Comparison of ENCODE assay signal across 8 cellular contexts in genomic region chr4:602559-602942, GRCh38. TPM values are rescaled to one million over a fixed set of nuclear protein-coding genes. Genes with fewer than 3 reads are reported as not detected.
DNase-seq lines count a peak whose midpoint lies in the region; ATAC-seq, FAIRE-seq and TF ChIP-seq lines count a peak whose summit lies in the region.

No MANE protein-coding gene starts in this region.

- no peak overlapping the region for H2BK15ac ChIP-seq in H1 (ENCODE audit: low read length)

- no peak overlapping the region for H3K18ac ChIP-seq in H1 (ENCODE audit: extremely low read depth, low read length)

- no peak overlapping the region for H2BK120ac ChIP-seq in H1 (replicated peaks; ENCODE audit: low read depth, low read length)

- H2BK12ac ChIP-seq in H1 (ENCODE audit: low read depth, low read length): no peak overlapping the region

- TF ChIP-seq RAD21 in H1 (IDR thresholded peaks at IDR 0.05 in 1 of 2, conservative IDR thresholded peaks at IDR 0.05 in 1 of 2; ENCODE audit: low read depth in 2 of 2, low read length in 2 of 2): peak; percentile 99

- in situ Hi-C loops in KBM-7 (cut with MboI; ENCODE audit: low pct_unique_long_range_greater_than_20kb, low sequenced_read_pairs): no loop called here

- H4K8ac ChIP-seq in H1 (ENCODE audit: extremely low read depth, insufficient read depth, low read length): no peak overlapping the region

- H4K91ac ChIP-seq in H1 (replicated peaks; ENCODE audit: insufficient read length, low read length): no peak overlapping the region

- H2AFZ ChIP-seq in H1 (ENCODE audit: low read length): peak overlapping the region; percentile 92; the same call in 1 of the 2 replicates

- no peaks in the 10 kb centered on the region for H3K79me2 ChIP-seq in H1 (ENCODE audit: control insufficient read depth in 1 of 2, insufficient read depth in 2 of 2, low read length in 2 of 2)

- H3K36me3 ChIP-seq in H1 (ENCODE audit: control insufficient read depth in 2 of 4, insufficient read depth in 4 of 4, low read length in 3 of 4): no peaks in the 10 kb centered on the region

- no peak overlapping the region for H3K4me3 Mint-ChIP-seq in activated B cell treated with CpG ODN at 0.5 μM for 24 hours
- no peak overlapping the region for H3K4me3 Mint-ChIP-seq in osteocyte (ENCODE audit: unreplicated experiment)

- H2BK20ac ChIP-seq in H1 (ENCODE audit: low read length): no peak overlapping the region

- no peak for TF ChIP-seq POLR2A in H1 (IDR thresholded peaks at IDR 0.05; ENCODE audit: control extremely low read depth in 1 of 2, low read depth in 2 of 2, low read length in 2 of 2)

- H2AK5ac ChIP-seq in H1 (ENCODE audit: low read depth, low read length): no peak overlapping the region

- H3K36me3 Mint-ChIP-seq in activated B cell treated with CpG ODN at 0.5 μM for 24 hours (ENCODE audit: low read depth): no peaks in the 10 kb centered on the region
- H3K36me3 Mint-ChIP-seq in osteocyte (ENCODE audit: unreplicated experiment): no peaks in the 10 kb centered on the region

- H3K4ac ChIP-seq in H1 (replicated peaks; ENCODE audit: insufficient read length, low read depth, low read length): no peak overlapping the region

- no peak for TF ChIP-seq CTCF in activated B cell treated with CpG ODN at 0.5 μM for 24 hours (IDR thresholded peaks at IDR 0.05)
- TF ChIP-seq CTCF in H1 (IDR thresholded peaks at IDR 0.05; ENCODE audit: control extremely low read depth in 1 of 3, insufficient read depth in 1 of 3, low read depth in 1 of 3, low read length in 3 of 3): peak; percentile 93 to 100 (median 100)
- no peak for TF ChIP-seq CTCF in osteocyte (IDR thresholded peaks at IDR 0.05)
- no peak for TF ChIP-seq CTCF in coronary artery (IDR thresholded peaks at IDR 0.05)

- H3K27ac ChIP-seq in H1 (ENCODE audit: low read depth, low read length): no peak overlapping the region
- H3K27ac ChIP-seq in coronary artery: no peak overlapping the region

- no peak for TF ChIP-seq EP300 in H1 (IDR thresholded peaks at IDR 0.05; ENCODE audit: borderline replicate concordance in 1 of 2, low read depth in 2 of 2, low read length in 2 of 2)

- no peaks in the 10 kb centered on the region for H3K27me3 ChIP-seq in H1 (replicated peaks in 1 of 4; ENCODE audit: control insufficient read depth in 3 of 4, extremely low read depth in 1 of 4, insufficient read depth in 3 of 4, low read length in 3 of 4)

- H3K9ac ChIP-seq in H1 (replicated peaks in 1 of 4; ENCODE audit: extremely low read depth in 1 of 4, low read depth in 3 of 4, low read length in 3 of 4): no peak overlapping the region

- H3K9me3 Mint-ChIP-seq in activated B cell treated with CpG ODN at 0.5 μM for 24 hours: no peaks in the 10 kb centered on the region
- peaks cover 11% of the 10 kb centered on the region for H3K9me3 Mint-ChIP-seq in osteocyte (ENCODE audit: unreplicated experiment)

- H3K4me3 ChIP-seq in H1 (ENCODE audit: extremely low read depth in 1 of 4, insufficient read depth in 2 of 4, low read depth in 3 of 4, low read length in 4 of 4) (no peak overlapping the region), coronary artery (no peak overlapping the region)

- no peaks in the 10 kb centered on the region for H3K79me1 ChIP-seq in H1 (ENCODE audit: low read depth, low read length)

- no peak overlapping the region for H2BK5ac ChIP-seq in H1 (ENCODE audit: low read depth, low read length)

- ATAC-seq in activated B cell treated with CpG ODN at 0.5 μM for 24 hours (ENCODE audit: low read depth): peak; percentile 40

- H3K4me1 ChIP-seq in H1 (replicated peaks in 1 of 4; ENCODE audit: control insufficient read depth in 3 of 4, insufficient read depth in 4 of 4, low read length in 3 of 4): no peaks in the 10 kb centered on the region; a peak in 1 of 7 replicates

- peak; percentile 75 for FAIRE-seq in H1 (lab: Jason Lieb, UNC)

- intact Hi-C loops in activated B cell treated with CpG ODN at 0.5 μM for 24 hours (cut with micrococcal nuclease): no loop called here

- DNase-seq in CD1c-positive myeloid dendritic cell (ENCODE audit: extremely low spot score): peak; percentile 29
- peak; percentile 25 for DNase-seq in KBM-7
- no peak for DNase-seq in activated B cell treated with CpG ODN at 0.5 μM for 24 hours
- peak; percentile 76 to 99 for DNase-seq in H1 (ENCODE audit: low read depth in 1 of 2, low spot score in 2 of 2)
- DNase-seq in osteocyte (ENCODE audit: extremely low spot score, unreplicated experiment): peak; percentile 84
- DNase-seq in coronary artery (ENCODE audit: low spot score): no peak
- no peak for DNase-seq in NCI-H2227 (lab: John Stamatoyannopoulos, UW; ENCODE audit: unreplicated experiment)
- no peak for DNase-seq in DMS114 treated with DMSO at 0.1 percent for 48 hours (lab: John Stamatoyannopoulos, UW; ENCODE audit: unreplicated experiment)

- H4K5ac ChIP-seq in H1 (ENCODE audit: insufficient read length, low read depth, low read length): no peak overlapping the region

- H3K14ac ChIP-seq in H1 (ENCODE audit: insufficient read length): no peak overlapping the region

- no peaks in the 10 kb centered on the region for H4K20me1 ChIP-seq in H1 (replicated peaks in 1 of 2; ENCODE audit: control insufficient read depth in 1 of 2, insufficient read depth in 2 of 2, low read length in 2 of 2)

- no peak overlapping the region for H3K27ac Mint-ChIP-seq in activated B cell treated with CpG ODN at 0.5 μM for 24 hours
- no peak overlapping the region for H3K27ac Mint-ChIP-seq in osteocyte (ENCODE audit: unreplicated experiment)

- H3K27me3 Mint-ChIP-seq in activated B cell treated with CpG ODN at 0.5 μM for 24 hours: peaks cover 12% of the 10 kb centered on the region
- H3K27me3 Mint-ChIP-seq in osteocyte (ENCODE audit: unreplicated experiment): no peaks in the 10 kb centered on the region

- H3K9me3 ChIP-seq in H1 (ENCODE audit: insufficient read depth in 2 of 2, low read depth in 1 of 2, low read length in 1 of 2): no peaks in the 10 kb centered on the region

- POLR2A ChIA-PET in activated B cell treated with CpG ODN at 0.5 μM for 24 hours (lab: Charles Lee) (no interaction called here), H1 (lab: Charles Lee; ENCODE audit: partially characterized antibody) (interaction anchor here (0.8 to 1.7 kb wide), 3 partner anchors 69 to 78 kb away, joined by 3 to 13 read pairs (median 6); partner anchors contain the start of genes ATP5ME and MYL5)

- no peak overlapping the region for H3K4me2 ChIP-seq in H1 (ENCODE audit: insufficient read depth in 1 of 2, low read depth in 2 of 2, low read length in 2 of 2)

- H3K4me1 Mint-ChIP-seq in activated B cell treated with CpG ODN at 0.5 μM for 24 hours (peaks cover 2% of the 10 kb centered on the region), osteocyte (ENCODE audit: unreplicated experiment) (no peaks in the 10 kb centered on the region)

- 24% methylated on average over 8 of the region's 8 CpGs; no CpG with 5 or more reads in 1 of the 2 experiments for WGBS in H1 (ENCODE audit: extremely low coverage in 1 of 2, insufficient coverage in 1 of 2, insufficient read length in 1 of 2, insufficient replicate concordance in 2 of 2, low coverage in 1 of 2, low lambda C conversion rate in 2 of 2, missing lambda C conversion rate in 1 of 2), 2 experiments

- CTCF ChIA-PET in activated B cell treated with CpG ODN at 0.5 μM for 24 hours (lab: Charles Lee) (no interaction called here), H1 (lab: Charles Lee; ENCODE audit: partially characterized antibody) (interaction anchor here (0.7 to 1.8 kb wide), 28 partner anchors 9 to 266 kb away, joined by 3 to 22 read pairs (median 4); partner anchors contain the start of genes ATP5ME and MYL5)

- no peak overlapping the region for H3K56ac ChIP-seq in H1 (replicated peaks; ENCODE audit: insufficient read length, low read depth, low read length)

- no peaks in the 10 kb centered on the region for H3K23me2 ChIP-seq in H1 (ENCODE audit: low read depth, low read length)

- H3K23ac ChIP-seq in H1 (ENCODE audit: insufficient read length): no peak overlapping the region

RNA-seq across cellular contexts. Expression of gene PDE6B, which starts 22.8 kb away (rescaled TPM):
- total RNA-seq in activated B cell treated with CpG ODN at 0.5 μM for 24 hours: 13.8 and 15.0 TPM in 2 replicates
- total RNA-seq in H1 (2021; fragmentation: NEBNext Ultra II Directional; extraction: Animal tissue kit (Norgen Biotek cat#: 25700)): 4.1 and 4.5 TPM in 2 replicates
- 8.0 and 8.4 TPM in 2 replicates for polyA plus RNA-seq in H1 (2011; rRNA removed)
- 11.1 TPM for polyA plus RNA-seq in H1 (2011; cell fraction: cytosol; rRNA removed)
- 14.3 TPM for polyA plus RNA-seq in H1 (2011; cell fraction: nucleus; rRNA removed)
- polyA plus RNA-seq in H1 (2012, experiment 1 of 2): 9.1 to 17.0 TPM (median 14.1 TPM) in 4 replicates
- 4.3 TPM for polyA plus RNA-seq in H1 (2012, experiment 2 of 2)
- 1.3 TPM for polyA plus RNA-seq in H1 (2013, experiment 1 of 2)
- 2.1 TPM for polyA plus RNA-seq in H1 (2013, experiment 2 of 2)
- 11.1 and 16.4 TPM in 2 replicates for polyA minus RNA-seq in H1 (2011; rRNA and poly(A)+ RNA removed)
- 6.8 TPM for polyA minus RNA-seq in H1 (2011; cell fraction: cytosol; rRNA and poly(A)+ RNA removed)
- polyA minus RNA-seq in H1 (2011; cell fraction: nucleus; rRNA and poly(A)+ RNA removed): 9.4 TPM
- 1.6 TPM in 2 replicates for total RNA-seq in osteocyte

RNA-seq across cellular contexts. Expression of gene TMEM271, which starts 26.5 kb away (rescaled TPM):
- total RNA-seq in activated B cell treated with CpG ODN at 0.5 μM for 24 hours (not detected in 2 replicates), osteocyte (not detected in 2 replicates)
- total RNA-seq in H1 (2021; fragmentation: NEBNext Ultra II Directional; extraction: Animal tissue kit (Norgen Biotek cat#: 25700)): 0.35 TPM in 1 of 2 replicates, not detected in the other
- polyA plus RNA-seq in H1 (2011; rRNA removed): 0.08 and 0.14 TPM in 2 replicates
- polyA plus RNA-seq in H1 (2011; cell fraction: cytosol; rRNA removed): 0.06 TPM
- polyA plus RNA-seq in H1 (2011; cell fraction: nucleus; rRNA removed): 0.14 TPM
- polyA plus RNA-seq in H1 (2012, experiment 1 of 2): 0.16 TPM in 1 of 4 replicates, not detected in the others
- 0.07 TPM for polyA plus RNA-seq in H1 (2012, experiment 2 of 2)
- 0.08 TPM for polyA plus RNA-seq in H1 (2013, experiment 1 of 2)
- polyA plus RNA-seq in H1 (2013, experiment 2 of 2): 0.13 TPM
- polyA minus RNA-seq in H1 (2011; rRNA and poly(A)+ RNA removed): not detected in 2 replicates
- not detected for polyA minus RNA-seq in H1 (2011; cell fraction: cytosol; rRNA and poly(A)+ RNA removed)
- polyA minus RNA-seq in H1 (2011; cell fraction: nucleus; rRNA and poly(A)+ RNA removed): not detected

Comparison
In these comparisons a context has a peak if more than half of its experiments do, and no peak if none do; other contexts are left out.
1. DNase-seq: peak in CD1c-positive myeloid dendritic cell (single experiment), KBM-7 (single experiment), H1 (2 of 2) and osteocyte (single experiment); none in activated B cell treated with CpG ODN at 0.5 μM for 24 hours (single experiment), coronary artery (single experiment), NCI-H2227 (single experiment) and DMS114 treated with DMSO at 0.1 percent for 48 hours (single experiment).
2. CTCF ChIP-seq: peak in H1 (3 of 3); none in activated B cell treated with CpG ODN at 0.5 μM for 24 hours (single experiment), osteocyte (single experiment) and coronary artery (single experiment).